9 cellular contexts compared by ENCODE assay signal in genomic region chr6:1625352-1625773, GRCh38.
DNase-seq lines count a peak whose midpoint lies in the region; ATAC-seq and TF ChIP-seq lines count a peak whose summit lies in the region.
"Had no signal": no experiment of that assay in that cellular context is flagged by ENCODE, and none has a peak within 500 bp of the region (broad histone marks: within the 10 kb centered on the region; RNA-seq: fewer than 3 reads in every experiment).

No MANE protein-coding gene starts in this region.

- peaks cover 4% of the 10 kb centered on the region for H3K36me3 Mint-ChIP-seq in stimulated activated effector memory CD8-positive, alpha-beta T cell treated with anti-CD3 and anti-CD28 coated beads, Interleukin-12 subunit alpha, Interleukin-12 subunit beta, amount 100 ng/mL, for 72 hours

- no peak overlapping the region for H3K9ac ChIP-seq in iPS-20b (ENCODE audit: low read depth, low read length)

- no peaks in the 10 kb centered on the region for H3K4me1 ChIP-seq in iPS-20b (ENCODE audit: insufficient read depth, low read length)

- DNase-seq in HEK293T (ENCODE audit: extremely low spot score) (no peak), astrocyte of the cerebellum (ENCODE audit: low read depth) (no peak), COLO668 (lab: John Stamatoyannopoulos, UW; ENCODE audit: unreplicated experiment) (no peak), epidermal melanocyte (ENCODE audit: insufficient read length, low spot score) (no peak)
- no peak for DNase-seq in stimulated activated effector memory CD8-positive, alpha-beta T cell treated with anti-CD3 and anti-CD28 coated beads, Interleukin-12 subunit alpha, Interleukin-12 subunit beta, amount 100 ng/mL, for 72 hours (ENCODE audit: low spot score in 2 of 2)
- DNase-seq: small intestine had no signal

- H3K36me3 ChIP-seq in iPS-20b (ENCODE audit: insufficient read depth, low read depth, low read length), result no peaks in the 10 kb centered on the region

- H3K4me3 ChIP-seq in astrocyte of the cerebellum (ENCODE audit: low read depth, low read length) (peak overlapping the region; percentile 49), iPS-20b (ENCODE audit: low read length) (peak overlapping the region; percentile 16; the same call in 1 of the 2 replicates)

- POLR2A ChIA-PET in HEK293T (lab: Yijun Ruan, JAX), result interaction anchor here (1.5 to 8.2 kb wide), 8 partner anchors 9 to 176 kb away, joined by 3 to 144 read pairs (median 22); partner anchors contain the start of gene FOXC1

- TF ChIP-seq CTCF in astrocyte of the cerebellum (IDR thresholded peaks at IDR 0.05; ENCODE audit: low read depth, low read length, missing control alignments), result no peak

- H3K27ac Mint-ChIP-seq in stimulated activated effector memory CD8-positive, alpha-beta T cell treated with anti-CD3 and anti-CD28 coated beads, Interleukin-12 subunit alpha, Interleukin-12 subunit beta, amount 100 ng/mL, for 72 hours, result no peak overlapping the region

- peak overlapping the region; percentile 66 for H3K4me3 Mint-ChIP-seq in stimulated activated effector memory CD8-positive, alpha-beta T cell treated with anti-CD3 and anti-CD28 coated beads, Interleukin-12 subunit alpha, Interleukin-12 subunit beta, amount 100 ng/mL, for 72 hours

- CTCF ChIA-PET in HEK293T (lab: Yijun Ruan, JAX), result interaction anchor here (2.6 kb wide), 1 partner anchor 9 kb away, joined by 11 read pairs; no protein-coding TSS in a partner anchor

- H3K27me3 ChIP-seq in iPS-20b (ENCODE audit: insufficient read depth, low read length), result peaks cover 100% of the 10 kb centered on the region

- H3K27ac ChIP-seq in iPS-20b (ENCODE audit: low read length), result no peak overlapping the region

- in situ Hi-C loops in astrocyte of the cerebellum (cut with HindIII; ENCODE audit: low sequenced_read_pairs), result no loop called here

- H3K9me3 Mint-ChIP-seq in stimulated activated effector memory CD8-positive, alpha-beta T cell treated with anti-CD3 and anti-CD28 coated beads, Interleukin-12 subunit alpha, Interleukin-12 subunit beta, amount 100 ng/mL, for 72 hours, result no peaks in the 10 kb centered on the region

- peaks cover 6% of the 10 kb centered on the region; the same call in 1 of the 2 replicates for H3K9me3 ChIP-seq in iPS-20b (ENCODE audit: insufficient read depth, low read depth, low read length)

- ATAC-seq in stimulated activated effector memory CD8-positive, alpha-beta T cell treated with anti-CD3 and anti-CD28 coated beads, Interleukin-12 subunit alpha, Interleukin-12 subunit beta, amount 100 ng/mL, for 72 hours, result no peak
- no peak for ATAC-seq in HG03196 (IDR thresholded peaks at IDR 0.05; ENCODE audit: unreplicated experiment)
- no peak for ATAC-seq in HG03378 (IDR thresholded peaks at IDR 0.05; ENCODE audit: unreplicated experiment)

- H3K4me1 Mint-ChIP-seq in stimulated activated effector memory CD8-positive, alpha-beta T cell treated with anti-CD3 and anti-CD28 coated beads, Interleukin-12 subunit alpha, Interleukin-12 subunit beta, amount 100 ng/mL, for 72 hours, result peaks cover 10% of the 10 kb centered on the region

TF ChIP-seq in HEK293T, 16 proteins besides CTCF, POLR2A, EP300 and RAD21:
- TF ChIP-seq CTBP1 (IDR thresholded peaks at IDR 0.05; ENCODE audit: borderline replicate concordance) (no peak), PKNOX1 (IDR thresholded peaks at IDR 0.05) (peak; percentile 33; the same call in 1 of the 2 replicates)
